In the genomic region with DNA sequence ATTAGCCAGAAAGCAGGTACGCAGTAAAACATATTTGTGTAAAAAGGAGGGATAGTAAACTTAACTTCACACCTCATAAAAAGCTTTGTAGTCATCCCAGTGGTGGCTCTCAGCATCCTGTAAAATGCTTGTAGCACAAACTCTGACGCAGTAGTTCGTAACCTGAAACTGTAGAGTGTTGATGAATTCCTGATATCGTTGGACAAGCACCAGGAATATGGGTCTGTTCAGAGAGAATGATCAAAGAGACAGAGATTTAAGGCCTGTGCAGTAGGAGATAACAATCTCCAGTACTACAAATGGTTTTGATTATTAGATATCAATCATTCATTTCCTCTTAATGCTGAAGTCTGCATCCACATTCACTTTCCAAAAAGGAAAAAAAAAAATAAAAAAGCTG, we compare ENCODE assay signal across 10 cellular contexts.
DNase-seq lines count a peak whose midpoint lies in the region; ATAC-seq and TF ChIP-seq lines count a peak whose summit lies in the region.
"Had no signal": no experiment of that assay in that cellular context is flagged by ENCODE, and none has a peak within 500 bp of the region (broad histone marks: within the 10 kb centered on the region; RNA-seq: fewer than 3 reads in every experiment).

No MANE protein-coding gene starts in this region.

- ATAC-seq in GM21526 (IDR thresholded peaks at IDR 0.05; ENCODE audit: low FRiP score, unreplicated experiment), result no peak
- no peak for ATAC-seq in CD8-positive, alpha-beta T cell

- no peaks in the 10 kb centered on the region for H3K9me3 Mint-ChIP-seq in CD8-positive, alpha-beta T cell

- peak overlapping the region; percentile 62 for H3K27ac ChIP-seq in SJCRH30
- H3K27ac ChIP-seq in CD8-positive, alpha-beta T cell (ENCODE audit: low read depth, low read length), result no peak overlapping the region
- H3K27ac ChIP-seq: breast epithelium had no signal

- DNase-seq in DMS53 (lab: John Stamatoyannopoulos, UW) (peak; percentile 95), NCI-H1092 treated with DMSO at 0.1 percent for 48 hours (lab: John Stamatoyannopoulos, UW) (peak; percentile 57), SJCRH30 (peak; percentile 42 to 84), myocyte (ENCODE audit: low read depth) (peak; percentile 3), amniotic stem cell (lab: John Stamatoyannopoulos, UW) (no peak), NK-92 (lab: John Stamatoyannopoulos, UW; ENCODE audit: unreplicated experiment) (no peak)
- DNase-seq in CD8-positive, alpha-beta T cell, result no peak
- DNase-seq: activated CD4-positive, alpha-beta T cell treated with anti-CD3 and anti-CD28 coated beads for 1 hour had no signal

- no peaks in the 10 kb centered on the region for H3K4me1 Mint-ChIP-seq in CD8-positive, alpha-beta T cell (ENCODE audit: low read depth)

- no peaks in the 10 kb centered on the region for H3K9me3 ChIP-seq in SJCRH30 (replicated peaks)
- H3K9me3 ChIP-seq in CD8-positive, alpha-beta T cell (ENCODE audit: low read length), result no peaks in the 10 kb centered on the region
- H3K9me3 ChIP-seq: breast epithelium had no signal

- intact Hi-C loops in CD8-positive, alpha-beta T cell (cut with DNase I, micrococcal nuclease), result no loop called here

- no peak overlapping the region for H3K4me3 Mint-ChIP-seq in CD8-positive, alpha-beta T cell

- TF ChIP-seq CTCF in CD8-positive, alpha-beta T cell (IDR thresholded peaks at IDR 0.05), result no peak

- no peak overlapping the region for H3K4me3 ChIP-seq in SJCRH30
- H3K4me3 ChIP-seq in CD8-positive, alpha-beta T cell (ENCODE audit: low read depth, low read length), result no peak overlapping the region
- H3K4me3 ChIP-seq: breast epithelium had no signal

- CTCF ChIA-PET in CD8-positive, alpha-beta T cell (lab: Charles Lee), result no interaction called here

- H3K4me1 ChIP-seq in SJCRH30, result peaks cover 54% of the 10 kb centered on the region
- no peaks in the 10 kb centered on the region for H3K4me1 ChIP-seq in CD8-positive, alpha-beta T cell (ENCODE audit: insufficient read depth, low read length)
- H3K4me1 ChIP-seq: breast epithelium had no signal

- no peaks in the 10 kb centered on the region for H3K27me3 ChIP-seq in SJCRH30
- no peaks in the 10 kb centered on the region for H3K27me3 ChIP-seq in CD8-positive, alpha-beta T cell (ENCODE audit: insufficient read depth, low read length)
- H3K27me3 ChIP-seq: breast epithelium had no signal

- H3K36me3 ChIP-seq in SJCRH30, result no peaks in the 10 kb centered on the region; the same call in 1 of the 2 replicates
- no peaks in the 10 kb centered on the region for H3K36me3 ChIP-seq in CD8-positive, alpha-beta T cell (ENCODE audit: insufficient read depth, low read length)
- H3K36me3 ChIP-seq: breast epithelium had no signal

- no peak overlapping the region for H3K27ac Mint-ChIP-seq in CD8-positive, alpha-beta T cell

- no peaks in the 10 kb centered on the region for H3K27me3 Mint-ChIP-seq in CD8-positive, alpha-beta T cell (ENCODE audit: low read depth)

- H3K36me3 Mint-ChIP-seq in CD8-positive, alpha-beta T cell, result no peaks in the 10 kb centered on the region

- POLR2A ChIA-PET in CD8-positive, alpha-beta T cell (lab: Charles Lee), result no interaction called here

Comparison
In these comparisons a context has a peak if more than half of its experiments do, and no peak if none do; other contexts are left out.
1. DNase-seq: peak in DMS53 (single experiment), NCI-H1092 treated with DMSO at 0.1 percent for 48 hours (single experiment), SJCRH30 (2 of 2) and myocyte (single experiment); none in amniotic stem cell (single experiment), NK-92 (single experiment) and CD8-positive, alpha-beta T cell (0 of 7).